8 cellular contexts compared by ENCODE assay signal in genomic region chr19:34364830-34365462, GRCh38. TPM values are rescaled to one million over a fixed set of nuclear protein-coding genes. Genes with fewer than 3 reads are reported as not detected.
DNase-seq lines count a peak whose midpoint lies in the region; ATAC-seq and TF ChIP-seq lines count a peak whose summit lies in the region.

Gene GPI, plus strand, starts transcription at chr19:34365196. Its CDS starts 71 bp downstream, at chr19:34365267.

- no peaks in the 10 kb centered on the region for H3K27me3 Mint-ChIP-seq in activated CD8-positive, alpha-beta T cell treated with anti-CD3 and anti-CD28 coated beads for 36 hours

- no peaks in the 10 kb centered on the region for H3K9me3 ChIP-seq in ectodermal cell (ENCODE audit: control insufficient read depth, low read length)
- no peaks in the 10 kb centered on the region for H3K9me3 ChIP-seq in lung (ENCODE audit: control insufficient read depth in 2 of 2, insufficient read depth in 1 of 2, low read length in 1 of 2)

- peaks cover 57% of the 10 kb centered on the region for H3K4me1 Mint-ChIP-seq in activated CD8-positive, alpha-beta T cell treated with anti-CD3 and anti-CD28 coated beads for 36 hours (ENCODE audit: low read depth)

- H3K27ac Mint-ChIP-seq in activated CD8-positive, alpha-beta T cell treated with anti-CD3 and anti-CD28 coated beads for 36 hours: peak within 1 kb of the TSS; percentile 93

- TF ChIP-seq CTCF in AG09309 (IDR thresholded peaks at IDR 0.05; ENCODE audit: control insufficient read depth, insufficient read depth, low read depth, low read length, missing control alignments) (no peak), lung (IDR thresholded peaks at IDR 0.05; ENCODE audit: control extremely low read depth, extremely low read depth) (no peak)
- TF ChIP-seq CTCF in activated CD8-positive, alpha-beta T cell treated with anti-CD3 and anti-CD28 coated beads for 36 hours (IDR thresholded peaks at IDR 0.05): no peak

- no peaks in the 10 kb centered on the region for H3K9me3 Mint-ChIP-seq in activated CD8-positive, alpha-beta T cell treated with anti-CD3 and anti-CD28 coated beads for 36 hours

- POLR2A ChIA-PET in activated CD8-positive, alpha-beta T cell treated with anti-CD3 and anti-CD28 coated beads for 36 hours (lab: Charles Lee): interaction anchor here (1.0 to 9.6 kb wide), 9 partner anchors 9 to 132 kb away, joined by 3 to 151 read pairs (median 3); partner anchors contain the start of gene UBA2

- H3K4me3 Mint-ChIP-seq in activated CD8-positive, alpha-beta T cell treated with anti-CD3 and anti-CD28 coated beads for 36 hours: peak within 1 kb of the TSS; percentile 100

- H3K27me3 ChIP-seq in ectodermal cell (ENCODE audit: control insufficient read depth, insufficient read depth, low read length, poor library complexity, severe bottlenecking) (peaks cover 4% of the 10 kb centered on the region), lung (ENCODE audit: control insufficient read depth, insufficient read depth) (no peaks in the 10 kb centered on the region)

- H3K27ac ChIP-seq in ectodermal cell (ENCODE audit: insufficient read depth, low read depth, low read length, poor library complexity, severe bottlenecking) (no peak within 1 kb of the TSS), lung (ENCODE audit: low read depth in 1 of 2, low read length in 1 of 2) (peak within 1 kb of the TSS; percentile 83 to 89)

- H3K36me3 ChIP-seq in ectodermal cell (ENCODE audit: control insufficient read depth, insufficient read depth, low read length) (peaks cover 13% of the 10 kb centered on the region), lung (ENCODE audit: control insufficient read depth in 2 of 2, insufficient read depth in 2 of 2, low read length in 2 of 2) (peaks cover under 1 to 15% of the 10 kb centered on the region in 2 donors)

- CTCF ChIA-PET in activated CD8-positive, alpha-beta T cell treated with anti-CD3 and anti-CD28 coated beads for 36 hours (lab: Charles Lee): interaction anchor here (3.4 kb wide), 1 partner anchor 19 kb away, joined by 15 read pairs; no protein-coding TSS in a partner anchor

- H3K4me3 ChIP-seq in AG09309 (ENCODE audit: control insufficient read depth, low read depth, low read length) (peak within 1 kb of the TSS; percentile 88), ectodermal cell (ENCODE audit: insufficient read depth, low read depth, low read length) (peak within 1 kb of the TSS; percentile 89), lung (peak within 1 kb of the TSS; percentile 89)

- peak; percentile 86 for TF ChIP-seq POLR2A in GM19193 (IDR thresholded peaks at IDR 0.05; ENCODE audit: extremely low read depth, insufficient read depth, insufficient read length)

- DNase-seq in AG09309 (ENCODE audit: low read depth) (no peak), NCI-H82 treated with DMSO at 0.1 percent for 48 hours (lab: John Stamatoyannopoulos, UW; ENCODE audit: unreplicated experiment) (peak; percentile 24), lung (ENCODE audit: low spot score) (peak; percentile 56)
- DNase-seq in activated CD8-positive, alpha-beta T cell treated with anti-CD3 and anti-CD28 coated beads for 36 hours: peak; percentile 77
- peak in 2 of 3 donors; percentile 51 to 64 for DNase-seq in stimulated activated CD4-positive, alpha-beta T cell treated with anti-CD3 and anti-CD28 coated beads, TNF-alpha, amount 100 ng/mL, for 1 hour (ENCODE audit: low read depth in 3 of 3, low spot score in 1 of 3)

- H3K4me1 ChIP-seq in ectodermal cell (ENCODE audit: control insufficient read depth, insufficient read depth, low read length) (peaks cover 10% of the 10 kb centered on the region), lung (ENCODE audit: control insufficient read depth in 2 of 2, insufficient read depth in 2 of 2, low read length in 2 of 2) (peaks cover 7 to 11% of the 10 kb centered on the region in 2 donors)

- WGBS in ectodermal cell, 2 experiments: 2 to 3% methylated on average over 67 of the region's 67 CpGs
- 0% methylated on average over 50 to 67 of the region's 67 CpGs for WGBS in lung, 2 donors

- ATAC-seq in HG03432 (IDR thresholded peaks at IDR 0.05; ENCODE audit: unreplicated experiment): peak; percentile 79
- ATAC-seq in activated CD8-positive, alpha-beta T cell treated with anti-CD3 and anti-CD28 coated beads for 36 hours: peak; percentile 88
- ATAC-seq in lung (ENCODE audit: insufficient read depth, low FRiP score): peak; percentile 90

- H3K36me3 Mint-ChIP-seq in activated CD8-positive, alpha-beta T cell treated with anti-CD3 and anti-CD28 coated beads for 36 hours (ENCODE audit: low read depth): peaks cover 37% of the 10 kb centered on the region

- intact Hi-C loops in activated CD8-positive, alpha-beta T cell treated with anti-CD3 and anti-CD28 coated beads for 36 hours (cut with micrococcal nuclease): no loop called here

RNA-seq across cellular contexts. Expression of gene GPI, which starts in this region (rescaled TPM):
- total RNA-seq in activated CD8-positive, alpha-beta T cell treated with anti-CD3 and anti-CD28 coated beads for 36 hours: 100 to 1,000 TPM; 847 to 870 TPM
- 193 TPM for polyA plus RNA-seq in ectodermal cell (2013, experiment 1 of 4)
- 168 TPM for polyA plus RNA-seq in ectodermal cell (2013, experiment 2 of 4)
- 115 TPM for polyA plus RNA-seq in ectodermal cell (2013, experiment 3 of 4)
- 118 TPM for polyA plus RNA-seq in ectodermal cell (2013, experiment 4 of 4)
- total RNA-seq in lung: 100 to 1,000 TPM in 1 of 2 donors, 10 to 100 TPM in 1; 91.3 to 225 TPM
- 100 to 1,000 TPM in 1 of 2 donors, 10 to 100 TPM in 1; 79.8 to 151 TPM for polyA plus RNA-seq in lung
